2 cellular contexts compared by ENCODE assay signal in genomic region chr10:110171032-110171431, GRCh38.
TF ChIP-seq lines count a peak whose summit lies in the region.

No MANE protein-coding gene starts in this region.

TF ChIP-seq in HCT116, 20 proteins besides CTCF, POLR2A, EP300 and RAD21:
- TF ChIP-seq SIN3A (IDR thresholded peaks at IDR 0.05; ENCODE audit: low read depth) (no peak), TCF7L2 (IDR thresholded peaks at IDR 0.05; ENCODE audit: borderline replicate concordance, extremely low read depth, insufficient read depth, insufficient read length) (no peak), CEBPB (IDR thresholded peaks at IDR 0.05; ENCODE audit: low read depth) (no peak)

TF ChIP-seq in endothelial cell of umbilical vein, 7 proteins besides CTCF, POLR2A, EP300 and RAD21:
- TF ChIP-seq EZH2 (IDR thresholded peaks at IDR 0.05; ENCODE audit: borderline replicate concordance, low read depth, low read length, severe bottlenecking) (no peak), POLR2AphosphoS5 (IDR thresholded peaks at IDR 0.05; ENCODE audit: insufficient read depth, low read depth, low read length) (no peak), GATA2 (IDR thresholded peaks at IDR 0.05; ENCODE audit: insufficient read depth, insufficient read length, low read depth, low read length) (no peak), MAX (IDR thresholded peaks at IDR 0.05; ENCODE audit: insufficient read depth, insufficient read length) (no peak), FOS (IDR thresholded peaks at IDR 0.05; ENCODE audit: borderline replicate concordance, insufficient read depth, low read length) (peak; percentile 9), MYC (IDR thresholded peaks at IDR 0.05; ENCODE audit: low read depth, low read length) (no peak)
